In genomic region chr1:164651378-164651951, GRCh38 we compare ENCODE assay signal across 10 cellular contexts.
DNase-seq lines count a peak whose midpoint lies in the region; ATAC-seq, FAIRE-seq and TF ChIP-seq lines count a peak whose summit lies in the region.
"Had no signal": no experiment of that assay in that cellular context is flagged by ENCODE, and none has a peak within 500 bp of the region (broad histone marks: within the 10 kb centered on the region; RNA-seq: fewer than 3 reads in every experiment).

No MANE protein-coding gene starts in this region.

- H3K79me2 ChIP-seq in hepatocyte, result peaks cover 61% of the 10 kb centered on the region

- H3K4me3 ChIP-seq in hepatocyte (no peak overlapping the region), small intestine (ENCODE audit: low read depth in 1 of 2, low read length in 2 of 2) (no peak overlapping the region)

- H3K27me3 Mint-ChIP-seq in WTC11 (ENCODE audit: low read depth), result no peaks in the 10 kb centered on the region

- CTCF ChIA-PET in WTC11 (lab: Charles Lee), result interaction anchor here (0.9 to 1.3 kb wide), 3 partner anchors 22 to 136 kb away, joined by 3 read pairs; no protein-coding TSS in a partner anchor

- DNase-seq in NCI-H1436 (lab: John Stamatoyannopoulos, UW) (peak; percentile 3), NCI-H1436 treated with DMSO at 0.1 percent for 48 hours (lab: John Stamatoyannopoulos, UW) (no peak), WTC11 (ENCODE audit: low spot score) (no peak), hepatocyte (ENCODE audit: low spot score) (peak; percentile 70), small intestine (peak; percentile 96), SIG-M5 (lab: John Stamatoyannopoulos, UW) (no peak), NCI-H345 (lab: John Stamatoyannopoulos, UW) (no peak)
- DNase-seq: NCI-H2081 had no signal

- H3K27ac ChIP-seq in hepatocyte (peak overlapping the region; percentile 87), small intestine (ENCODE audit: low read depth in 1 of 2, low read length in 1 of 2) (peak overlapping the region; percentile 78 to 82)

- ATAC-seq in WTC11 (peak; percentile 9; the same call in 1 of the 2 replicates), HG02852 (IDR thresholded peaks at IDR 0.05; ENCODE audit: unreplicated experiment) (no peak)

- WGBS in hepatocyte (ENCODE audit: low lambda C conversion rate, missing lambda C conversion rate), result 53% methylated on average over 13 of the region's 13 CpGs
- WGBS in small intestine, 3 donors, result 2 to 28% (median 9%) methylated on average over 13 of the region's 13 CpGs

- H3K27me3 ChIP-seq in hepatocyte, result no peaks in the 10 kb centered on the region
- no peaks in the 10 kb centered on the region for H3K27me3 ChIP-seq in small intestine (ENCODE audit: control insufficient read depth in 2 of 2, insufficient read depth in 2 of 2, low read length in 2 of 2)

- H3K4me1 Mint-ChIP-seq in WTC11, result peaks cover 60% of the 10 kb centered on the region

- peak overlapping the region; percentile 18; the same call in 1 of the 2 replicates for H3K4me3 Mint-ChIP-seq in WTC11

- H3K36me3 Mint-ChIP-seq in WTC11, result no peaks in the 10 kb centered on the region

- H3K9me3 ChIP-seq in hepatocyte (ENCODE audit: low read depth) (no peaks in the 10 kb centered on the region), small intestine (ENCODE audit: control insufficient read depth, low read depth) (no peaks in the 10 kb centered on the region)

- peak overlapping the region; percentile 41 for H3K4me2 ChIP-seq in hepatocyte

- H3K27ac Mint-ChIP-seq in WTC11, result peak overlapping the region; percentile 50

- no peak for TF ChIP-seq CTCF in WTC11 (IDR thresholded peaks at IDR 0.05)
- no peak for TF ChIP-seq CTCF in hepatocyte (IDR thresholded peaks at IDR 0.05; ENCODE audit: poor library complexity)

- FAIRE-seq in small intestine (lab: Jason Lieb, UNC), result no peak
- FAIRE-seq: A204.1 had no signal

- H3K9me3 Mint-ChIP-seq in WTC11, result no peaks in the 10 kb centered on the region

- POLR2A ChIA-PET in WTC11 (lab: Charles Lee), result no interaction called here

- no peaks in the 10 kb centered on the region for H3K36me3 ChIP-seq in hepatocyte (replicated peaks; ENCODE audit: insufficient read depth, low read depth)
- no peaks in the 10 kb centered on the region for H3K36me3 ChIP-seq in small intestine (ENCODE audit: control insufficient read depth in 2 of 2, insufficient read depth in 2 of 2, low read length in 2 of 2)

- peaks cover 42% of the 10 kb centered on the region for H3K4me1 ChIP-seq in hepatocyte (ENCODE audit: insufficient read depth)
- peaks cover 11 to 12% of the 10 kb centered on the region in 2 donors for H3K4me1 ChIP-seq in small intestine (ENCODE audit: control insufficient read depth in 2 of 2, insufficient read depth in 1 of 2, low read depth in 1 of 2, low read length in 1 of 2)

- no peak overlapping the region for H2AFZ ChIP-seq in hepatocyte

- H3K9me2 ChIP-seq in hepatocyte (replicated peaks; ENCODE audit: insufficient read depth), result no peaks in the 10 kb centered on the region

- H4K20me1 ChIP-seq in hepatocyte (ENCODE audit: insufficient read depth, poor library complexity, severe bottlenecking), result no peaks in the 10 kb centered on the region

TF ChIP-seq in WTC11, 78 proteins besides CTCF, POLR2A, EP300 and RAD21:
- TF ChIP-seq NFYB (CRISPR knock-in tag; conservative IDR thresholded peaks at IDR 0.05; ENCODE audit: low read depth) (no peak), SMAD3 (CRISPR knock-in tag; IDR thresholded peaks at IDR 0.05; ENCODE audit: borderline replicate concordance) (no peak), CREB1 (CRISPR knock-in tag; IDR thresholded peaks at IDR 0.05) (no peak), KAT7 (CRISPR knock-in tag; IDR thresholded peaks at IDR 0.05; ENCODE audit: borderline replicate concordance) (no peak), IRF1 (CRISPR knock-in tag; IDR thresholded peaks at IDR 0.05) (no peak), NR3C1 (CRISPR knock-in tag; conservative IDR thresholded peaks at IDR 0.05; ENCODE audit: low read depth) (no peak), MLX (CRISPR knock-in tag; IDR thresholded peaks at IDR 0.05) (no peak), NR2C2 (CRISPR knock-in tag; IDR thresholded peaks at IDR 0.05) (no peak), ZNF263 (CRISPR knock-in tag; IDR thresholded peaks at IDR 0.05; ENCODE audit: low read depth) (no peak), ZMAT4 (CRISPR knock-in tag; IDR thresholded peaks at IDR 0.05) (no peak), RORB (CRISPR knock-in tag; IDR thresholded peaks at IDR 0.05) (no peak), ATF3 (CRISPR knock-in tag; conservative IDR thresholded peaks at IDR 0.05) (no peak)

Comparison
In these comparisons a context has a peak if more than half of its experiments do, and no peak if none do; other contexts are left out.
1. DNase-seq: peak in NCI-H1436 (single experiment), hepatocyte (single experiment) and small intestine (single experiment); none in NCI-H1436 treated with DMSO at 0.1 percent for 48 hours (single experiment), WTC11 (single experiment), SIG-M5 (single experiment) and NCI-H345 (single experiment).